In genomic region chr1:27341525-27342252, GRCh38 we compare ENCODE assay signal across 8 cellular contexts. TPM values are rescaled to one million over a fixed set of nuclear protein-coding genes. Genes with fewer than 3 reads are reported as not detected.
DNase-seq lines count a peak whose midpoint lies in the region; ATAC-seq and TF ChIP-seq lines count a peak whose summit lies in the region.

Gene SYTL1 (plus strand): TSS chr1:27342022. CDS start chr1:27345335, 3,313 bp downstream.

- no peaks in the 10 kb centered on the region for H3K27me3 Mint-ChIP-seq in activated T-cell treated with anti-CD3 and anti-CD28 coated beads, Interleukin-2, amount 50 U/mL, for 4 hours (ENCODE audit: low read depth)

- H3K4me3 ChIP-seq in fibroblast of lung (replicated peaks in 1 of 4; ENCODE audit: control extremely low read depth in 1 of 4, insufficient read depth in 1 of 4, low read depth in 3 of 4, low read length in 4 of 4), result peak within 1 kb of the TSS in 1 of 4 experiments; percentile 8

- H3K9ac ChIP-seq in fibroblast of lung (ENCODE audit: insufficient read depth, low read length), result no peak within 1 kb of the TSS

- H3K36me3 Mint-ChIP-seq in activated T-cell treated with anti-CD3 and anti-CD28 coated beads, Interleukin-2, amount 50 U/mL, for 4 hours (ENCODE audit: insufficient read depth), result peaks cover 6% of the 10 kb centered on the region

- no peak within 1 kb of the TSS for H2AFZ ChIP-seq in fibroblast of lung (ENCODE audit: low read length)

- H3K4me1 Mint-ChIP-seq in activated T-cell treated with anti-CD3 and anti-CD28 coated beads, Interleukin-2, amount 50 U/mL, for 4 hours (ENCODE audit: low read depth), result peaks cover 67% of the 10 kb centered on the region

- DNase-seq in NCI-H2081 (lab: John Stamatoyannopoulos, UW) (peak; percentile 12 to 72), NCI-H2081 treated with DMSO at 0.1 percent for 48 hours (lab: John Stamatoyannopoulos, UW) (no peak), HT-29 (ENCODE audit: low spot score) (peak; percentile 84), fibroblast of lung (ENCODE audit: low read depth in 2 of 2) (peak; percentile 56 to 73), omental fat pad (ENCODE audit: low spot score) (no peak)
- peak; percentile 55 for DNase-seq in activated T-cell treated with anti-CD3 and anti-CD28 coated beads, Interleukin-2, amount 50 U/mL, for 4 hours

- no peaks in the 10 kb centered on the region for H3K27me3 ChIP-seq in fibroblast of lung (ENCODE audit: control insufficient read depth, insufficient read depth, low read length)

- no peak within 1 kb of the TSS for H3K27ac ChIP-seq in fibroblast of lung (ENCODE audit: insufficient read depth, low read length)

- no peaks in the 10 kb centered on the region for H3K9me3 ChIP-seq in fibroblast of lung (ENCODE audit: control insufficient read depth, insufficient read depth, low read depth, low read length)

- peak within 1 kb of the TSS; percentile 37 for H3K4me2 ChIP-seq in fibroblast of lung (ENCODE audit: extremely low read depth, insufficient read depth, low read length)

- TF ChIP-seq CTCF in fibroblast of lung (conservative IDR thresholded peaks at IDR 0.05 in 1 of 2, IDR thresholded peaks at IDR 0.05 in 1 of 2; ENCODE audit: low read depth in 1 of 2, low read length in 2 of 2), result no peak
- no peak for TF ChIP-seq CTCF in omental fat pad (IDR thresholded peaks at IDR 0.05)

- ATAC-seq in activated T-cell treated with anti-CD3 and anti-CD28 coated beads, Interleukin-2, amount 50 U/mL, for 4 hours, result peak; percentile 58 to 64
- ATAC-seq in omental fat pad (ENCODE audit: low FRiP score), result peak; percentile 54
- no peak for ATAC-seq in GM21526 (IDR thresholded peaks at IDR 0.05; ENCODE audit: low FRiP score, unreplicated experiment)

- H3K4me3 Mint-ChIP-seq in activated T-cell treated with anti-CD3 and anti-CD28 coated beads, Interleukin-2, amount 50 U/mL, for 4 hours, result peak within 1 kb of the TSS; percentile 81

- H3K79me2 ChIP-seq in fibroblast of lung (ENCODE audit: control insufficient read depth, insufficient read depth, low read length), result no peaks in the 10 kb centered on the region

- H4K20me1 ChIP-seq in fibroblast of lung (ENCODE audit: control insufficient read depth, extremely low read depth, insufficient read depth, low read length), result no peaks in the 10 kb centered on the region

- H3K9me3 Mint-ChIP-seq in activated T-cell treated with anti-CD3 and anti-CD28 coated beads, Interleukin-2, amount 50 U/mL, for 4 hours, result no peaks in the 10 kb centered on the region

- H3K36me3 ChIP-seq in fibroblast of lung (ENCODE audit: control insufficient read depth, insufficient read depth, low read length), result no peaks in the 10 kb centered on the region

- peaks cover 8% of the 10 kb centered on the region for H3K4me1 ChIP-seq in fibroblast of lung (ENCODE audit: control insufficient read depth, extremely low read depth, insufficient read depth, low read length)

TF ChIP-seq in PFSK-1, 5 proteins besides CTCF, POLR2A, EP300 and RAD21:
- TF ChIP-seq FOXP2 (optimal IDR thresholded peaks at IDR 0.05; ENCODE audit: borderline replicate concordance, extremely low read depth, extremely low read length, insufficient read depth) (peak; percentile 38), POLR2AphosphoS5 (IDR thresholded peaks at IDR 0.05; ENCODE audit: low read depth, low read length) (no peak), TAF1 (IDR thresholded peaks at IDR 0.05; ENCODE audit: borderline replicate concordance, insufficient read depth, low read length) (no peak), SIN3A (IDR thresholded peaks at IDR 0.05; ENCODE audit: borderline replicate concordance, insufficient read depth, low read length) (no peak), REST (IDR thresholded peaks at IDR 0.05; ENCODE audit: insufficient read depth in 1 of 2, low read depth in 2 of 2, low read length in 2 of 2) (no peak)

RNA-seq across cellular contexts. Expression of gene SYTL1, which starts in this region (rescaled TPM):
- 17.1 and 21.9 TPM in 2 replicates for total RNA-seq in HT-29 (2014; rRNA removed; shearing (Covaris generic))
- 10.7 TPM for polyA plus RNA-seq in PFSK-1 (2012; ENCODE audit: insufficient read length, low read depth)
- 1 to 10 TPM; 5.9 to 6.8 (median 6.3) TPM for total RNA-seq in activated T-cell treated with anti-CD3 and anti-CD28 coated beads, Interleukin-2, amount 50 U/mL, for 4 hours
- under 0.01 and 0.17 TPM in 2 replicates for total RNA-seq in fibroblast of lung
- 0.02 and 0.03 TPM in 2 replicates for polyA plus RNA-seq in fibroblast of lung
- 0.12 and 0.15 TPM in 2 replicates for polyA plus RNA-seq in fibroblast of lung (2012)
- polyA minus RNA-seq in fibroblast of lung (ENCODE audit: low replicate concordance), result 2.4 TPM in 1 of 2 replicates, not detected in the other
- 1 to 10 TPM; 1.2 to 4.3 (median 1.9) TPM for total RNA-seq in omental fat pad

Comparison
In these comparisons a context has a peak if more than half of its experiments do, and no peak if none do; other contexts are left out.
1. DNase-seq: peak in NCI-H2081 (2 of 2), HT-29 (single experiment), activated T-cell treated with anti-CD3 and anti-CD28 coated beads, Interleukin-2, amount 50 U/mL, for 4 hours (single experiment) and fibroblast of lung (2 of 2); none in NCI-H2081 treated with DMSO at 0.1 percent for 48 hours (single experiment) and omental fat pad (single experiment).